ENCODE assay signal across 9 cellular contexts in the genomic region with DNA sequence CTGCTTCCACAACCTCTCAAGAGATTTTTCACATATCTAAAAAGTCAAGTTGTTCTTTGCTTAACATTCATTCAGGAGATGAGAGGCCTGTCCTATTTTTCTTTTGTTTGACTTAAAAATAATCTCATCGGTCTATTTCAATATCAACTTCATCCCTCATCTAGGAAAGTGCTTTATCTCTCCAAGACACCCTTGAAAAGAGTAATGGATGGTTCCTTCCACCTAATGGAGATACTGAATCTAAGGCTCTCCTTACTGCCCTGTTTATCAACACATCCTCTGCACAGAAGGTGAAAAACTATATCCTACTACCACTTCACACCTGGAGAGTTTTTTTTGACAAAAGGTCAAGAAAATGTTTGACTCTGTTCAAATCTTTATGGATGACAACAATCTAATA. TPM values are rescaled to one million over a fixed set of nuclear protein-coding genes. Genes with fewer than 3 reads are reported as not detected.
DNase-seq lines count a peak whose midpoint lies in the region; ATAC-seq and TF ChIP-seq lines count a peak whose summit lies in the region.
"Had no signal": no experiment of that assay in that cellular context is flagged by ENCODE, and none has a peak within 500 bp of the region (broad histone marks: within the 10 kb centered on the region; RNA-seq: fewer than 3 reads in every experiment).

No MANE protein-coding gene starts in this region.

- ATAC-seq in HG03139 (IDR thresholded peaks at IDR 0.05; ENCODE audit: unreplicated experiment) = no peak

- 6% methylated on average over 1 of the region's 1 CpG for WGBS in esophagus muscularis mucosa

- in situ Hi-C loops in HAP-1 (cut with MboI; ENCODE audit: low sequenced_read_pairs) = loop anchor here (10.0 kb wide), 1 partner anchor 73 kb away; no protein-coding TSS in a partner anchor

- peak overlapping the region; percentile 98 for H3K27ac ChIP-seq in SK-N-MC
- peak overlapping the region; percentile 99 to 100 (median 100) for H3K27ac ChIP-seq in esophagus muscularis mucosa (replicated peaks in 1 of 4)

- peak overlapping the region; percentile 98 for H3K9ac ChIP-seq in SK-N-MC (ENCODE audit: insufficient read length)

- H3K9me3 ChIP-seq in HAP-1 (peaks cover 4% of the 10 kb centered on the region; the same call in 1 of the 2 replicates), SK-N-MC (ENCODE audit: low read depth, low read length) (peaks cover 5% of the 10 kb centered on the region; the same call in 1 of the 2 replicates), esophagus muscularis mucosa (no peaks in the 10 kb centered on the region)

- intact Hi-C loops in esophagus muscularis mucosa (cut with DNase I) = no loop called here

- H3K4me1 ChIP-seq in HAP-1 = peaks cover 27% of the 10 kb centered on the region
- peaks cover 50 to 67% (median 64%) of the 10 kb centered on the region in 4 donors for H3K4me1 ChIP-seq in esophagus muscularis mucosa

- no peak for TF ChIP-seq POLR2A in esophagus muscularis mucosa (IDR thresholded peaks at IDR 0.05; ENCODE audit: low read depth)

- no peak for TF ChIP-seq CTCF in esophagus muscularis mucosa (IDR thresholded peaks at IDR 0.05)

- H3K36me3 ChIP-seq in HAP-1 (replicated peaks) = 0 out of 2 replicates have a peak, but pooled peaks cover 9% of the 10 kb centered on the region
- H3K36me3 ChIP-seq in SK-N-MC (ENCODE audit: insufficient read depth, low read length) = peaks cover 33% of the 10 kb centered on the region
- no peaks in the 10 kb centered on the region for H3K36me3 ChIP-seq in esophagus muscularis mucosa

- H3K27me3 ChIP-seq in HAP-1 (ENCODE audit: low read depth) (no peaks in the 10 kb centered on the region), esophagus muscularis mucosa (no peaks in the 10 kb centered on the region)

- DNase-seq in HAP-1 (ENCODE audit: low spot score in 2 of 2) = no peak
- DNase-seq in SK-N-MC (ENCODE audit: low read depth, low spot score) = no peak
- DNase-seq in esophagus muscularis mucosa (ENCODE audit: extremely low spot score) = no peak
- DNase-seq in skeletal muscle cell (ENCODE audit: low read depth) = no peak
- no peak for DNase-seq in NCI-H2029 (lab: John Stamatoyannopoulos, UW)
- DNase-seq in iPS-NIHi7 (ENCODE audit: extremely low spot score) = no peak
- no peak for DNase-seq in hepatic stellate cell (ENCODE audit: low spot score)
- DNase-seq: MV-4-11 had no signal

- TF ChIP-seq EP300 in esophagus muscularis mucosa (IDR thresholded peaks at IDR 0.05) = no peak

- H3K4me3 ChIP-seq in HAP-1 (peak overlapping the region; percentile 91), SK-N-MC (peak overlapping the region; percentile 91), esophagus muscularis mucosa (peak overlapping the region; percentile 92 to 100 (median 96)), skeletal muscle cell (ENCODE audit: low read depth, low read length) (peak overlapping the region; percentile 86)

RNA-seq across cellular contexts. Expression of a gene that starts 2.4 kb away (rescaled TPM):
- total RNA-seq in esophagus muscularis mucosa = 100 to 1,000 TPM in 1 of 4 donors, 10 to 100 TPM in 3; 62.0 to 115 (median 72.3) TPM

RNA-seq across cellular contexts. Expression of a gene that starts 49.5 kb away (rescaled TPM):
- 10 to 100 TPM; 59.2 to 72.3 (median 64.3) TPM for total RNA-seq in esophagus muscularis mucosa
